In genomic region chr6:106704327-106704726, GRCh38 we compare ENCODE assay signal across 1 cellular context.
TF ChIP-seq lines count a peak whose summit lies in the region.

No MANE protein-coding gene starts in this region.

TF ChIP-seq in HepG2, 621 proteins besides CTCF, POLR2A, EP300 and RAD21 (continued from another document):
- TF ChIP-seq NRL (CRISPR knock-in tag; IDR thresholded peaks at IDR 0.05; ENCODE audit: borderline replicate concordance) (no peak), ERF (CRISPR knock-in tag; IDR thresholded peaks at IDR 0.05) (no peak), SALL2 (CRISPR knock-in tag; IDR thresholded peaks at IDR 0.05) (no peak), SKIL (CRISPR knock-in tag; IDR thresholded peaks at IDR 0.05; ENCODE audit: borderline replicate concordance) (no peak), DNMT3B (CRISPR knock-in tag; conservative IDR thresholded peaks at IDR 0.05) (no peak)
